Comparison of ENCODE assay signal across 1 cellular context in genomic region chr2:112053917-112054846, GRCh38.
TF ChIP-seq lines count a peak whose summit lies in the region.

No MANE protein-coding gene starts in this region.

TF ChIP-seq in GM23338, 12 proteins besides CTCF, POLR2A, EP300 and RAD21 (continued from another document):
- TF ChIP-seq, protein P1, sequence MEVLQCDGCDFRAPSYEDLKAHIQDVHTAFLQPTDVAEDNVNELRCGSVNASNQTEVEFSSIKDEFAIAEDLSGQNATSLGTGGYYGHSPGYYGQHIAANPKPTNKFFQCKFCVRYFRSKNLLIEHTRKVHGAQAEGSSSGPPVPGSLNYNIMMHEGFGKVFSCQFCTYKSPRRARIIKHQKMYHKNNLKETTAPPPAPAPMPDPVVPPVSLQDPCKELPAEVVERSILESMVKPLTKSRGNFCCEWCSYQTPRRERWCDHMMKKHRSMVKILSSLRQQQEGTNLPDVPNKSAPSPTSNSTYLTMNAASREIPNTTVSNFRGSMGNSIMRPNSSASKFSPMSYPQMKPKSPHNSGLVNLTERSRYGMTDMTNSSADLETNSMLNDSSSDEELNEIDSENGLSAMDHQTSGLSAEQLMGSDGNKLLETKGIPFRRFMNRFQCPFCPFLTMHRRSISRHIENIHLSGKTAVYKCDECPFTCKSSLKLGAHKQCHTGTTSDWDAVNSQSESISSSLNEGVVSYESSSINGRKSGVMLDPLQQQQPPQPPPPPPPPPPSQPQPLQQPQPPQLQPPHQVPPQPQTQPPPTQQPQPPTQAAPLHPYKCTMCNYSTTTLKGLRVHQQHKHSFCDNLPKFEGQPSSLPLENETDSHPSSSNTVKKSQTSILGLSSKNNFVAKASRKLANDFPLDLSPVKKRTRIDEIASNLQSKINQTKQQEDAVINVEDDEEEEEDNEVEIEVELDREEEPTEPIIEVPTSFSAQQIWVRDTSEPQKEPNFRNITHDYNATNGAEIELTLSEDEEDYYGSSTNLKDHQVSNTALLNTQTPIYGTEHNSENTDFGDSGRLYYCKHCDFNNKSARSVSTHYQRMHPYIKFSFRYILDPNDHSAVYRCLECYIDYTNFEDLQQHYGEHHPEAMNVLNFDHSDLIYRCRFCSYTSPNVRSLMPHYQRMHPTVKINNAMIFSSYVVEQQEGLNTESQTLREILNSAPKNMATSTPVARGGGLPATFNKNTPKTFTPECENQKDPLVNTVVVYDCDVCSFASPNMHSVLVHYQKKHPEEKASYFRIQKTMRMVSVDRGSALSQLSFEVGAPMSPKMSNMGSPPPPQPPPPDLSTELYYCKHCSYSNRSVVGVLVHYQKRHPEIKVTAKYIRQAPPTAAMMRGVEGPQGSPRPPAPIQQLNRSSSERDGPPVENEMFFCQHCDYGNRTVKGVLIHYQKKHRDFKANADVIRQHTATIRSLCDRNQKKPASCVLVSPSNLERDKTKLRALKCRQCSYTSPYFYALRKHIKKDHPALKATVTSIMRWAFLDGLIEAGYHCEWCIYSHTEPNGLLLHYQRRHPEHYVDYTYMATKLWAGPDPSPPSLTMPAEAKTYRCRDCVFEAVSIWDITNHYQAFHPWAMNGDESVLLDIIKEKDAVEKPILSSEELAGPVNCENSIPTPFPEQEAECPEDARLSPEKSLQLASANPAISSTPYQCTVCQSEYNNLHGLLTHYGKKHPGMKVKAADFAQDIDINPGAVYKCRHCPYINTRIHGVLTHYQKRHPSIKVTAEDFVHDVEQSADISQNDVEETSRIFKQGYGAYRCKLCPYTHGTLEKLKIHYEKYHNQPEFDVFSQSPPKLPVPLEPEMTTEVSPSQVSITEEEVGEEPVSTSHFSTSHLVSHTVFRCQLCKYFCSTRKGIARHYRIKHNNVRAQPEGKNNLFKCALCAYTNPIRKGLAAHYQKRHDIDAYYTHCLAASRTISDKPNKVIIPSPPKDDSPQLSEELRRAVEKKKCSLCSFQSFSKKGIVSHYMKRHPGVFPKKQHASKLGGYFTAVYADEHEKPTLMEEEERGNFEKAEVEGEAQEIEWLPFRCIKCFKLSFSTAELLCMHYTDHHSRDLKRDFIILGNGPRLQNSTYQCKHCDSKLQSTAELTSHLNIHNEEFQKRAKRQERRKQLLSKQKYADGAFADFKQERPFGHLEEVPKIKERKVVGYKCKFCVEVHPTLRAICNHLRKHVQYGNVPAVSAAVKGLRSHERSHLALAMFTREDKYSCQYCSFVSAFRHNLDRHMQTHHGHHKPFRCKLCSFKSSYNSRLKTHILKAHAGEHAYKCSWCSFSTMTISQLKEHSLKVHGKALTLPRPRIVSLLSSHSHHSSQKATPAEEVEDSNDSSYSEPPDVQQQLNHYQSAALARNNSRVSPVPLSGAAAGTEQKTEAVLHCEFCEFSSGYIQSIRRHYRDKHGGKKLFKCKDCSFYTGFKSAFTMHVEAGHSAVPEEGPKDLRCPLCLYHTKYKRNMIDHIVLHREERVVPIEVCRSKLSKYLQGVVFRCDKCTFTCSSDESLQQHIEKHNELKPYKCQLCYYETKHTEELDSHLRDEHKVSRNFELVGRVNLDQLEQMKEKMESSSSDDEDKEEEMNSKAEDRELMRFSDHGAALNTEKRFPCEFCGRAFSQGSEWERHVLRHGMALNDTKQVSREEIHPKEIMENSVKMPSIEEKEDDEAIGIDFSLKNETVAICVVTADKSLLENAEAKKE (CRISPR knock-in tag; IDR thresholded peaks at IDR 0.05): no peak
- no peak for TF ChIP-seq ZNF331 (CRISPR knock-in tag; IDR thresholded peaks at IDR 0.05; ENCODE audit: low read depth)
